In genomic region chr21:29213513-29214385, GRCh38 we compare ENCODE assay signal across 16 cellular contexts.
DNase-seq lines count a peak whose midpoint lies in the region; ATAC-seq, FAIRE-seq and TF ChIP-seq lines count a peak whose summit lies in the region.
"Had no signal": no experiment of that assay in that cellular context is flagged by ENCODE, and none has a peak within 500 bp of the region (broad histone marks: within the 10 kb centered on the region; RNA-seq: fewer than 3 reads in every experiment).

No MANE protein-coding gene starts in this region.

- no peak overlapping the region for H2BK12ac ChIP-seq in H9 (ENCODE audit: insufficient read length, low read depth, low read length)

- DNase-seq in GM12892 (ENCODE audit: insufficient read length), result no peak
- DNase-seq in IMR-90, result no peak
- no peak for DNase-seq in bronchial epithelial cell (ENCODE audit: low read depth)
- DNase-seq in urothelium cell line (ENCODE audit: low spot score), result no peak
- DNase-seq in activated CD8-positive, alpha-beta memory T cell treated with anti-CD3 and anti-CD28 coated beads for 24 hours, result no peak
- no peak for DNase-seq in GM13977 (ENCODE audit: low spot score)
- no peak for DNase-seq in H9
- DNase-seq: BE2C; CD4-positive, alpha-beta memory T cell; DMS153; DMS79 treated with DMSO at 0.1 percent for 48 hours; EL had no signal

- POLR2A ChIA-PET in IMR-90 (lab: Charles Lee; ENCODE audit: unreplicated experiment), result no interaction called here

- H2BK5ac ChIP-seq in IMR-90 (ENCODE audit: low read depth, low read length, poor library complexity, severe bottlenecking) (peak overlapping the region; percentile 91), H9 (ENCODE audit: insufficient read length, low read length) (no peak overlapping the region)

- H2AK5ac ChIP-seq in IMR-90 (ENCODE audit: low read depth, low read length) (peak overlapping the region; percentile 95), H9 (ENCODE audit: insufficient read length, low read length) (no peak overlapping the region)

- H4K91ac ChIP-seq in IMR-90 (ENCODE audit: insufficient read depth, low read depth, low read length) (peak overlapping the region; percentile 37), H9 (ENCODE audit: insufficient read length, low read depth, low read length) (no peak overlapping the region)

- intact Hi-C loops in IMR-90 (cut with micrococcal nuclease), result no loop called here

- H3K27me3 Mint-ChIP-seq in H9 (ENCODE audit: low read depth), result no peaks in the 10 kb centered on the region; the same call in 1 of the 2 replicates

- H2BK15ac ChIP-seq in IMR-90 (ENCODE audit: low read depth, low read length) (peak overlapping the region; percentile 61; the same call in 2 of the 3 replicates), H9 (ENCODE audit: low read depth, low read length) (no peak overlapping the region)

- peak overlapping the region; percentile 4 to 19; a peak in 3 of 4 replicates for H4K8ac ChIP-seq in IMR-90 (ENCODE audit: low read depth in 2 of 2, low read length in 2 of 2)
- no peak overlapping the region for H4K8ac ChIP-seq in H9 (replicated peaks; ENCODE audit: insufficient read length, low read depth, low read length)

- no peak overlapping the region for H3K4me2 ChIP-seq in IMR-90 (ENCODE audit: low read depth, low read length)
- H3K4me2 ChIP-seq in H9 (ENCODE audit: insufficient read depth, insufficient read length, low read length), result no peak overlapping the region
- H3K4me2 ChIP-seq: A549 had no signal

- H4K5ac ChIP-seq in IMR-90 (ENCODE audit: low read depth, low read length), result peak overlapping the region; percentile 32; the same call in 1 of the 2 replicates
- H4K5ac ChIP-seq in H9 (ENCODE audit: insufficient read length, low read depth, low read length), result no peak overlapping the region

- TF ChIP-seq CTCF in IMR-90 (conservative IDR thresholded peaks at IDR 0.05; ENCODE audit: low read depth, low read length), result no peak
- TF ChIP-seq CTCF in bronchial epithelial cell (IDR thresholded peaks at IDR 0.05; ENCODE audit: insufficient read depth, low read length, severe bottlenecking), result no peak
- TF ChIP-seq CTCF in GM13977 (IDR thresholded peaks at IDR 0.05; ENCODE audit: extremely low read depth, insufficient read depth, missing control alignments), result no peak
- TF ChIP-seq CTCF in H9 (conservative IDR thresholded peaks at IDR 0.05), result no peak

- H3K36me3 Mint-ChIP-seq in H9 (ENCODE audit: insufficient read depth in 1 of 3, low read depth in 3 of 3), result no peaks in the 10 kb centered on the region
- H3K36me3 Mint-ChIP-seq: CD4-positive, alpha-beta memory T cell had no signal

- dilution Hi-C loops in IMR-90 (cut with HindIII; ENCODE audit: low sequenced_read_pairs, unreplicated experiment), result no loop called here

- H3K4me1 ChIP-seq in IMR-90 (ENCODE audit: control insufficient read depth, insufficient read depth, low read length) (peaks cover 2% of the 10 kb centered on the region), H9 (ENCODE audit: insufficient read depth, low read length) (no peaks in the 10 kb centered on the region)
- H3K4me1 ChIP-seq: BE2C had no signal

- CTCF ChIA-PET in IMR-90 (lab: Yijun Ruan, JAX), result no interaction called here

- no peaks in the 10 kb centered on the region for H3K79me2 ChIP-seq in H9 (ENCODE audit: insufficient read depth, low read length)

- TF ChIP-seq POLR2A in GM12892 (IDR thresholded peaks at IDR 0.05; ENCODE audit: low read depth, low read length) (no peak), IMR-90 (IDR thresholded peaks at IDR 0.05; ENCODE audit: low read depth, low read length) (no peak)

- H3K27me3 ChIP-seq in IMR-90 (ENCODE audit: control insufficient read depth, insufficient read depth, low read length), result no peaks in the 10 kb centered on the region
- H3K27me3 ChIP-seq in bronchial epithelial cell (ENCODE audit: control insufficient read depth, insufficient read depth, low read length), result no peaks in the 10 kb centered on the region
- no peaks in the 10 kb centered on the region for H3K27me3 ChIP-seq in H9 (ENCODE audit: insufficient read depth, low read length)

- H3K27ac ChIP-seq in IMR-90 (ENCODE audit: insufficient read depth, low read length) (no peak overlapping the region), H9 (ENCODE audit: insufficient read length, low read depth, low read length) (no peak overlapping the region)
- H3K27ac ChIP-seq: A549, C4-2B had no signal

- H2AK9ac ChIP-seq in IMR-90 (replicated peaks; ENCODE audit: low read depth, low read length, poor library complexity), result no peak overlapping the region

- H3K18ac ChIP-seq in IMR-90 (ENCODE audit: low read depth, low read length) (peak overlapping the region; percentile 78; the same call in 1 of the 2 replicates), H9 (ENCODE audit: insufficient read length, low read depth, low read length) (no peak overlapping the region)

- no peak for ATAC-seq in IMR-90 (ENCODE audit: low read depth)
- ATAC-seq: A549, HCT116 had no signal

- 29% methylated on average over 1 of the region's 2 CpGs; no CpG with 5 or more reads in 1 of the 2 experiments for WGBS in IMR-90 (ENCODE audit: extremely low coverage in 2 of 2, insufficient read length in 1 of 2), 2 experiments
- no CpG with 5 or more reads among the region's 2 CpGs for WGBS in H9 (ENCODE audit: extremely low coverage, insufficient read length, low lambda C conversion rate)

- H3K4ac ChIP-seq in IMR-90 (ENCODE audit: low read depth, low read length), result peak overlapping the region; percentile 71
- no peak overlapping the region for H3K4ac ChIP-seq in H9 (ENCODE audit: low read depth, low read length)

- H3K4me3 Mint-ChIP-seq in H9, result no peak overlapping the region
- H3K4me3 Mint-ChIP-seq: CD4-positive, alpha-beta memory T cell had no signal

- no TSS peak for BruUV-seq in IMR-90 (replicated peaks; lab: Mats Ljungman, UMichigan)

- H3K4me3 ChIP-seq in IMR-90 (ENCODE audit: insufficient read depth, low read depth, low read length), result no peak overlapping the region
- H3K4me3 ChIP-seq in bronchial epithelial cell (ENCODE audit: low read depth, low read length), result no peak overlapping the region
- H3K4me3 ChIP-seq: A549 had no signal

- H4K20me1 ChIP-seq in IMR-90 (ENCODE audit: insufficient read depth, low read length), result no peaks in the 10 kb centered on the region
- H4K20me1 ChIP-seq in H9 (ENCODE audit: control insufficient read depth, insufficient read depth, insufficient read length), result no peaks in the 10 kb centered on the region

- H3K79me1 ChIP-seq in IMR-90 (ENCODE audit: low read depth in 1 of 2, low read length in 2 of 2) (peaks cover 3 to 10% of the 10 kb centered on the region in 2 experiments; a peak in 2 of 4 replicates), H9 (ENCODE audit: insufficient read depth, low read depth, low read length, poor library complexity, severe bottlenecking) (no peaks in the 10 kb centered on the region)

- peaks cover 3% of the 10 kb centered on the region; the same call in 1 of the 2 replicates for H3K9me1 ChIP-seq in IMR-90 (ENCODE audit: insufficient read depth, low read length)

- H3K36me3 ChIP-seq in IMR-90 (ENCODE audit: control insufficient read depth, insufficient read depth, low read length) (no peaks in the 10 kb centered on the region), bronchial epithelial cell (ENCODE audit: control insufficient read depth, insufficient read depth, low read length) (no peaks in the 10 kb centered on the region)
- H3K36me3 ChIP-seq: BE2C had no signal

- H2AFZ ChIP-seq in IMR-90 (replicated peaks; ENCODE audit: low read length, poor library complexity), result no peak overlapping the region
- H2AFZ ChIP-seq in H9 (ENCODE audit: low read length), result no peak overlapping the region

- H3K9me3 ChIP-seq in IMR-90 (ENCODE audit: control insufficient read depth, insufficient read depth, low read length) (peaks cover 2% of the 10 kb centered on the region; the same call in 1 of the 2 replicates), H9 (ENCODE audit: control insufficient read depth, low read depth, low read length) (no peaks in the 10 kb centered on the region)
- H3K9me3 ChIP-seq: A549, BE2C had no signal

- H3K27ac Mint-ChIP-seq in H9, result no peak overlapping the region
- H3K27ac Mint-ChIP-seq: CD4-positive, alpha-beta memory T cell had no signal

- H2BK120ac ChIP-seq in IMR-90 (ENCODE audit: low read depth, low read length), result peak overlapping the region; percentile 52
- no peak overlapping the region for H2BK120ac ChIP-seq in H9 (ENCODE audit: low read depth, low read length, poor library complexity, severe bottlenecking)

- H2BK20ac ChIP-seq in IMR-90 (ENCODE audit: low read depth, low read length), result peak overlapping the region; percentile 77
- no peak overlapping the region for H2BK20ac ChIP-seq in H9 (ENCODE audit: low read depth, low read length, poor library complexity, severe bottlenecking)

- H3K9ac ChIP-seq in IMR-90 (ENCODE audit: low read depth, low read length) (no peak overlapping the region), H9 (ENCODE audit: extremely low read depth, insufficient read length, low read length) (no peak overlapping the region)

- H3K23ac ChIP-seq in IMR-90 (ENCODE audit: low read depth, low read length) (peak overlapping the region; percentile 31; the same call in 1 of the 2 replicates), H9 (ENCODE audit: insufficient read length, low read depth, low read length) (no peak overlapping the region)

- peak; percentile 61 for FAIRE-seq in GM12892 (lab: Jason Lieb, UNC)
- FAIRE-seq in bronchial epithelial cell (lab: Jason Lieb, UNC), result peak; percentile 83
- peak; percentile 99 for FAIRE-seq in urothelium cell line (lab: Jason Lieb, UNC)
- FAIRE-seq: A549, G401.6 had no signal

- TF ChIP-seq RAD21 in IMR-90 (IDR thresholded peaks at IDR 0.05; ENCODE audit: low read length), result no peak

- in situ Hi-C loops in IMR-90 (cut with MboI; ENCODE audit: low sequenced_read_pairs) (no loop called here), GM13977 (cut with MboI; ENCODE audit: low pct_unique_long_range_greater_than_20kb, low sequenced_read_pairs, unreplicated experiment) (no loop called here)

- no peaks in the 10 kb centered on the region for H3K23me2 ChIP-seq in H9 (ENCODE audit: insufficient read length, low read depth, low read length, poor library complexity, severe bottlenecking)

- H3K56ac ChIP-seq in IMR-90 (ENCODE audit: extremely low read depth, insufficient read depth, low read length), result no peak overlapping the region
- H3K56ac ChIP-seq in H9 (ENCODE audit: insufficient read length, low read depth, low read length), result no peak overlapping the region

- no peaks in the 10 kb centered on the region; a peak in 1 of 4 replicates for H3K4me1 Mint-ChIP-seq in H9
- H3K4me1 Mint-ChIP-seq: CD4-positive, alpha-beta memory T cell had no signal

- peak overlapping the region; percentile 43 for H3K14ac ChIP-seq in IMR-90 (replicated peaks; ENCODE audit: low read depth, low read length)
- H3K14ac ChIP-seq in H9 (ENCODE audit: insufficient read depth, low read length), result no peak overlapping the region

- no peaks in the 10 kb centered on the region for H3K9me3 Mint-ChIP-seq in H9

- no peak overlapping the region for H3T11ph ChIP-seq in H9 (ENCODE audit: low read length)

TF ChIP-seq in IMR-90, 13 proteins besides CTCF, POLR2A, EP300 and RAD21 (continues in another document):
- no peak for TF ChIP-seq RCOR1 (IDR thresholded peaks at IDR 0.05; ENCODE audit: insufficient replicate concordance, low read length)
